ENCODE assay signal across 10 cellular contexts in genomic region chr4:118765399-118765798, GRCh38.
DNase-seq lines count a peak whose midpoint lies in the region; ATAC-seq and TF ChIP-seq lines count a peak whose summit lies in the region.
"Had no signal": no experiment of that assay in that cellular context is flagged by ENCODE, and none has a peak within 500 bp of the region (broad histone marks: within the 10 kb centered on the region; RNA-seq: fewer than 3 reads in every experiment).

No MANE protein-coding gene starts in this region.

- WGBS in prostate gland: 0% methylated on average over 1 of the region's 1 CpG

- no peak overlapping the region for H3K4me3 Mint-ChIP-seq in T-helper 2 cell treated with Interferon-gamma antibody and Interleukin-4, amounts not matched to agents 5 μg/mL and 100 μg/mL, for 36 hours
- H3K4me3 Mint-ChIP-seq: activated CD4-positive, alpha-beta T cell treated with anti-CD3 and anti-CD28 coated beads, Interleukin-2, amount 10 ng/mL, durations not matched to agents 24 days and 14 days; GM23338 had no signal

- peak overlapping the region; percentile 70 to 80 for H3K27ac ChIP-seq in prostate gland

- H3K27me3 ChIP-seq in prostate gland (replicated peaks; ENCODE audit: insufficient read depth): no peaks in the 10 kb centered on the region

- TF ChIP-seq POLR2A in prostate gland (IDR thresholded peaks at IDR 0.05): no peak

- H3K4me1 ChIP-seq in prostate gland (replicated peaks): peaks cover 4% of the 10 kb centered on the region

- DNase-seq in D341Med (ENCODE audit: low spot score) (peak; percentile 59), RPMI7951 (ENCODE audit: low read depth) (peak; percentile 94), fibroblast of gingiva (ENCODE audit: low read depth) (peak; percentile 97), prostate gland (ENCODE audit: low spot score) (peak; percentile 71)
- DNase-seq in T-helper 2 cell treated with Interferon-gamma antibody and Interleukin-4, amounts not matched to agents 5 μg/mL and 100 μg/mL, for 36 hours (ENCODE audit: low spot score): no peak
- DNase-seq: activated CD4-positive, alpha-beta T cell treated with anti-CD3 and anti-CD28 coated beads, Interleukin-2, amount 10 ng/mL, durations not matched to agents 24 days and 14 days had no signal

- H3K27ac Mint-ChIP-seq in T-helper 2 cell treated with Interferon-gamma antibody and Interleukin-4, amounts not matched to agents 5 μg/mL and 100 μg/mL, for 36 hours: no peak overlapping the region
- H3K27ac Mint-ChIP-seq: activated CD4-positive, alpha-beta T cell treated with anti-CD3 and anti-CD28 coated beads, Interleukin-2, amount 10 ng/mL, durations not matched to agents 24 days and 14 days; GM23338 had no signal

- no peaks in the 10 kb centered on the region for H3K4me1 Mint-ChIP-seq in T-helper 2 cell treated with Interferon-gamma antibody and Interleukin-4, amounts not matched to agents 5 μg/mL and 100 μg/mL, for 36 hours (ENCODE audit: low read depth)
- H3K4me1 Mint-ChIP-seq: activated CD4-positive, alpha-beta T cell treated with anti-CD3 and anti-CD28 coated beads, Interleukin-2, amount 10 ng/mL, durations not matched to agents 24 days and 14 days; GM23338 had no signal

- H3K36me3 ChIP-seq in prostate gland: no peaks in the 10 kb centered on the region

- H3K9me3 ChIP-seq in prostate gland: no peaks in the 10 kb centered on the region

- H3K4me3 ChIP-seq in prostate gland: no peak overlapping the region
- H3K4me3 ChIP-seq: GM23338 had no signal

- TF ChIP-seq CTCF in prostate gland (IDR thresholded peaks at IDR 0.05): no peak

- H3K36me3 Mint-ChIP-seq in T-helper 2 cell treated with Interferon-gamma antibody and Interleukin-4, amounts not matched to agents 5 μg/mL and 100 μg/mL, for 36 hours (ENCODE audit: low read depth): peaks cover 42% of the 10 kb centered on the region

- no peaks in the 10 kb centered on the region for H3K27me3 Mint-ChIP-seq in T-helper 2 cell treated with Interferon-gamma antibody and Interleukin-4, amounts not matched to agents 5 μg/mL and 100 μg/mL, for 36 hours (ENCODE audit: low read depth)
- H3K27me3 Mint-ChIP-seq: activated CD4-positive, alpha-beta T cell treated with anti-CD3 and anti-CD28 coated beads, Interleukin-2, amount 10 ng/mL, durations not matched to agents 24 days and 14 days had no signal

- intact Hi-C loops in prostate gland (cut with DNase I): no loop called here

- H3K9me3 Mint-ChIP-seq in T-helper 2 cell treated with Interferon-gamma antibody and Interleukin-4, amounts not matched to agents 5 μg/mL and 100 μg/mL, for 36 hours: no peaks in the 10 kb centered on the region
- H3K9me3 Mint-ChIP-seq: activated CD4-positive, alpha-beta T cell treated with anti-CD3 and anti-CD28 coated beads, Interleukin-2, amount 10 ng/mL, durations not matched to agents 24 days and 14 days; GM23338 had no signal

- ATAC-seq in HG02798 (IDR thresholded peaks at IDR 0.05; ENCODE audit: poor library complexity, unreplicated experiment) (no peak), HG03457 (IDR thresholded peaks at IDR 0.05; ENCODE audit: unreplicated experiment) (no peak), GM19023 (IDR thresholded peaks at IDR 0.05; ENCODE audit: unreplicated experiment) (no peak)
- ATAC-seq: GM23338 had no signal
